Comparison of ENCODE assay signal across 9 cellular contexts in the genomic region with DNA sequence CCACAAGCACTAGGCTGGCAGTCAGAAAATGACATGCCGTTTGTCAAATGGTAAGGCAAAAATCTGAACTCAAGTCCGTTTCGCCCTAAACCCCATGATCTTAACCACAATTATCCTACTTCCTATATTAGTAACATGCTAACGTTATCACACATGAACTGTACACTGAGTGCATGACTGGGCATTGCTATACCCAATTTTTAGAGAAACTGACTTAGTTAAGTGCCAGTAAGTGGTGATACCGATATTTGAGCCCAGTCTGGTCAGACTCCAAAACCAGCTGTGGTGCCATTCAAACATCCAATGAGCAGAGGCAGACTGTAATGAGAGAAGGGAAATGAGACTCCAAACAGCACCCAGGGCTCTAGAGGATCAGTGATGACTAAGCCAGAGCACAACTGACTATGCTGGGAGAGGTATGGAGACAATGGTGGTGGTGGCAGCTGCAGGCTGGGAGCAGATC.
DNase-seq lines count a peak whose midpoint lies in the region; ATAC-seq and TF ChIP-seq lines count a peak whose summit lies in the region.
"Had no signal": no experiment of that assay in that cellular context is flagged by ENCODE, and none has a peak within 500 bp of the region (broad histone marks: within the 10 kb centered on the region; RNA-seq: fewer than 3 reads in every experiment).

No MANE protein-coding gene starts in this region.

- H3K4me3 ChIP-seq in GM23248 (no peak overlapping the region), Loucy (ENCODE audit: low read length, poor library complexity, severe bottlenecking) (peak overlapping the region; percentile 37), body of pancreas (no peak overlapping the region)

- H3K4me1 Mint-ChIP-seq in immature natural killer cell: no peaks in the 10 kb centered on the region
- H3K4me1 Mint-ChIP-seq in activated naive CD4-positive, alpha-beta T cell treated with anti-CD3 and anti-CD28 coated beads for 36 hours (ENCODE audit: low read depth): no peaks in the 10 kb centered on the region

- intact Hi-C loops in body of pancreas (cut with DNase I): no loop called here
- intact Hi-C loops in activated naive CD4-positive, alpha-beta T cell treated with anti-CD3 and anti-CD28 coated beads for 36 hours (cut with micrococcal nuclease): no loop called here

- peaks cover 0 to 19% (median 5%) of the 10 kb centered on the region in 3 donors for H3K27me3 Mint-ChIP-seq in immature natural killer cell (ENCODE audit: low read depth in 3 of 3)
- peaks cover 15% of the 10 kb centered on the region for H3K27me3 Mint-ChIP-seq in activated naive CD4-positive, alpha-beta T cell treated with anti-CD3 and anti-CD28 coated beads for 36 hours (ENCODE audit: low read depth)
- H3K27me3 Mint-ChIP-seq: brain had no signal

- no peaks in the 10 kb centered on the region for H3K36me3 ChIP-seq in GM23248 (ENCODE audit: low read depth)
- H3K36me3 ChIP-seq in Loucy (ENCODE audit: insufficient read depth, low read length): no peaks in the 10 kb centered on the region
- H3K36me3 ChIP-seq in body of pancreas (replicated peaks in 1 of 2; ENCODE audit: insufficient read depth in 1 of 2, low read depth in 2 of 2): no peaks in the 10 kb centered on the region

- no peaks in the 10 kb centered on the region for H3F3A ChIP-seq in GM23248 (ENCODE audit: insufficient read depth)
- H3F3A ChIP-seq in Loucy (ENCODE audit: low read depth): no peaks in the 10 kb centered on the region

- no peak for TF ChIP-seq POLR2A in body of pancreas (IDR thresholded peaks at IDR 0.05)

- H4K20me1 ChIP-seq in GM23248 (ENCODE audit: insufficient read depth) (no peaks in the 10 kb centered on the region), Loucy (ENCODE audit: insufficient read depth, low read length, poor library complexity, severe bottlenecking) (no peaks in the 10 kb centered on the region)

- no peaks in the 10 kb centered on the region for H3K9me3 ChIP-seq in GM23248 (ENCODE audit: low read depth)
- no peaks in the 10 kb centered on the region for H3K9me3 ChIP-seq in Loucy (ENCODE audit: insufficient read depth, low read depth, low read length)
- H3K9me3 ChIP-seq in body of pancreas: no peaks in the 10 kb centered on the region

- 4% methylated on average over 5 of the region's 5 CpGs for WGBS in GM23248 (ENCODE audit: low coverage in 1 of 2, low lambda C conversion rate in 2 of 2, missing lambda C conversion rate in 2 of 2), 2 experiments
- WGBS in body of pancreas, 2 donors: 51 to 81% methylated on average over 5 of the region's 5 CpGs

- H3K4me1 ChIP-seq in GM23248 (ENCODE audit: insufficient read depth) (peaks cover 21% of the 10 kb centered on the region), Loucy (ENCODE audit: insufficient read depth, low read length, poor library complexity, severe bottlenecking) (peaks cover 13% of the 10 kb centered on the region), body of pancreas (no peaks in the 10 kb centered on the region)

- no peak overlapping the region for H3K4me3 Mint-ChIP-seq in immature natural killer cell
- no peak overlapping the region for H3K4me3 Mint-ChIP-seq in activated naive CD4-positive, alpha-beta T cell treated with anti-CD3 and anti-CD28 coated beads for 36 hours
- H3K4me3 Mint-ChIP-seq: brain had no signal

- CTCF ChIA-PET in activated naive CD4-positive, alpha-beta T cell treated with anti-CD3 and anti-CD28 coated beads for 36 hours (lab: Charles Lee): interaction anchor here (0.7 kb wide), 1 partner anchor 194 kb away, joined by 3 read pairs; no protein-coding TSS in a partner anchor

- H2AFZ ChIP-seq in GM23248 (peak overlapping the region; percentile 79), Loucy (ENCODE audit: low read length) (peak overlapping the region; percentile 70)

- no peaks in the 10 kb centered on the region for H3K27me3 ChIP-seq in GM23248 (replicated peaks; ENCODE audit: insufficient read depth)
- no peaks in the 10 kb centered on the region for H3K27me3 ChIP-seq in Loucy (ENCODE audit: insufficient read depth, low read length, poor library complexity, severe bottlenecking)
- H3K27me3 ChIP-seq in body of pancreas: no peaks in the 10 kb centered on the region

- peak overlapping the region; percentile 67 for H3K27ac ChIP-seq in GM23248
- H3K27ac ChIP-seq in body of pancreas: no peak overlapping the region

- no peak overlapping the region for H3K9ac ChIP-seq in GM23248
- H3K9ac ChIP-seq in Loucy (ENCODE audit: low read depth, low read length, poor library complexity, severe bottlenecking): peak overlapping the region; percentile 33

- H3K9me3 Mint-ChIP-seq in immature natural killer cell: peaks cover 0 to 2% (median 0%) of the 10 kb centered on the region in 6 donors
- H3K9me3 Mint-ChIP-seq in activated naive CD4-positive, alpha-beta T cell treated with anti-CD3 and anti-CD28 coated beads for 36 hours: no peaks in the 10 kb centered on the region

- ATAC-seq in GM18499 (IDR thresholded peaks at IDR 0.05; ENCODE audit: insufficient read depth, unreplicated experiment) (peak; percentile 96), body of pancreas (no peak)

- in situ Hi-C loops in GM23248 (cut with MboI): no loop called here

- H3K36me3 Mint-ChIP-seq in immature natural killer cell: no peaks in the 10 kb centered on the region
- no peaks in the 10 kb centered on the region for H3K36me3 Mint-ChIP-seq in activated naive CD4-positive, alpha-beta T cell treated with anti-CD3 and anti-CD28 coated beads for 36 hours (ENCODE audit: low read depth)
- H3K36me3 Mint-ChIP-seq: brain had no signal

- H3K27ac Mint-ChIP-seq in immature natural killer cell: no peak overlapping the region
- H3K27ac Mint-ChIP-seq in activated naive CD4-positive, alpha-beta T cell treated with anti-CD3 and anti-CD28 coated beads for 36 hours: no peak overlapping the region

- H3K79me2 ChIP-seq in GM23248 (ENCODE audit: insufficient read depth) (no peaks in the 10 kb centered on the region), Loucy (ENCODE audit: insufficient read depth, low read length) (no peaks in the 10 kb centered on the region)

- peak; percentile 61 for DNase-seq in GM23248
- peak; percentile 4 for DNase-seq in glomerular visceral epithelial cell (ENCODE audit: extremely low spot score)
- DNase-seq in NCI-H2171 treated with DMSO at 0.1 percent for 48 hours (lab: John Stamatoyannopoulos, UW): no peak
- no peak for DNase-seq in immature natural killer cell
- no peak for DNase-seq in body of pancreas
- DNase-seq in activated naive CD4-positive, alpha-beta T cell treated with anti-CD3 and anti-CD28 coated beads for 36 hours: no peak

- TF ChIP-seq CTCF in Loucy (conservative IDR thresholded peaks at IDR 0.05; ENCODE audit: low read length) (no peak), body of pancreas (IDR thresholded peaks at IDR 0.05) (no peak)

- peak overlapping the region; percentile 7 for H3K4me2 ChIP-seq in GM23248 (ENCODE audit: unreplicated experiment)
- peak overlapping the region; percentile 55 for H3K4me2 ChIP-seq in Loucy (ENCODE audit: low read depth, low read length, poor library complexity, severe bottlenecking)

- H3K9me2 ChIP-seq in GM23248 (ENCODE audit: insufficient read depth) (no peaks in the 10 kb centered on the region), Loucy (replicated peaks; ENCODE audit: low read depth, low read length) (no peaks in the 10 kb centered on the region)

Comparison
In these comparisons a context has a peak if more than half of its experiments do, and no peak if none do; other contexts are left out.
1. DNase-seq: peak in GM23248 (single experiment) and glomerular visceral epithelial cell (single experiment); none in NCI-H2171 treated with DMSO at 0.1 percent for 48 hours (single experiment), immature natural killer cell (0 of 3), body of pancreas (0 of 4) and activated naive CD4-positive, alpha-beta T cell treated with anti-CD3 and anti-CD28 coated beads for 36 hours (single experiment).